ENCODE assay signal across 1 cellular context in the genomic region with DNA sequence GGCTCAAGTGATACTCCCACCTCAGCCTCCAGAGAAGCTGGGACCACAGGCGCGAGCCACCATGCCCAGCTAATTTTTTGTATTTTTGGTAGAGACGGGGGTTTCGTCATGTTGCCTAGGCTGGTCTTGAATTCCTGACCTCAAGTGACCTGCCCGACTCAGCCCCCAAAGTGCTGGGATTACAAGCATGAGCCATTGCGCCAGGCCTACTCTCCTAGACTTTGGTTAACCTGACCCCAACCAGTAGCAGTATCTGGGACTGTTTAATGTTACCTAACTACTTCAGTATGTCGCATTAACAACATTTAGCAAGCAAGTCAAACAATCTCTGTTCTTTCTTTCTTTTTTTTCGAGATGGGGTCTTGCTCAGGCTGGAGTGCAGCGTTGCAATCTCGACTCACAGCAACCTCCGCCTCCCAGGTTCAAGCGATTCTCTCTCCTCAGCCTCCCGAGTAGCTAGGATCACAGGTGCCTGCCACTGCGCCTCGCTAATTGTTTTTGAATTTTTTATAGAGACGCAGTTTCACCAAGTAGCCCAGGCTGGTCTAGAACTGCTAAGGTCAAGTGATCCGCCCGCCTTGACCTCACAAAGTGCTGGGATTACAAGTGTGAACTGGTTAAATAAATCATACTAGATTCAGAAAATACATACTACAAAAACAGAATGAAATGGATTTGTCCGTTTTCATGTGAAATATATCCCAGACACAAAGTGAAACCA.
TF ChIP-seq lines count a peak whose summit lies in the region.

No MANE protein-coding gene starts in this region.

TF ChIP-seq in HepG2, 621 proteins besides CTCF, POLR2A, EP300 and RAD21 (continued from another document):
- TF ChIP-seq, protein P1, sequence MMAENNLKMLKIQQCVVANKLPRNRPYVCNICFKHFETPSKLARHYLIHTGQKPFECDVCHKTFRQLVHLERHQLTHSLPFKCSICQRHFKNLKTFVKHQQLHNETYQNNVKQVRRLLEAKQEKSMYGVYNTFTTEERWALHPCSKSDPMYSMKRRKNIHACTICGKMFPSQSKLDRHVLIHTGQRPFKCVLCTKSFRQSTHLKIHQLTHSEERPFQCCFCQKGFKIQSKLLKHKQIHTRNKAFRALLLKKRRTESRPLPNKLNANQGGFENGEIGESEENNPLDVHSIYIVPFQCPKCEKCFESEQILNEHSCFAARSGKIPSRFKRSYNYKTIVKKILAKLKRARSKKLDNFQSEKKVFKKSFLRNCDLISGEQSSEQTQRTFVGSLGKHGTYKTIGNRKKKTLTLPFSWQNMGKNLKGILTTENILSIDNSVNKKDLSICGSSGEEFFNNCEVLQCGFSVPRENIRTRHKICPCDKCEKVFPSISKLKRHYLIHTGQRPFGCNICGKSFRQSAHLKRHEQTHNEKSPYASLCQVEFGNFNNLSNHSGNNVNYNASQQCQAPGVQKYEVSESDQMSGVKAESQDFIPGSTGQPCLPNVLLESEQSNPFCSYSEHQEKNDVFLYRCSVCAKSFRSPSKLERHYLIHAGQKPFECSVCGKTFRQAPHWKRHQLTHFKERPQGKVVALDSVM (CRISPR knock-in tag; IDR thresholded peaks at IDR 0.05): 0 out of 2 replicates have a peak, but pooled peaks have one; percentile 32
- TF ChIP-seq, protein P2, sequence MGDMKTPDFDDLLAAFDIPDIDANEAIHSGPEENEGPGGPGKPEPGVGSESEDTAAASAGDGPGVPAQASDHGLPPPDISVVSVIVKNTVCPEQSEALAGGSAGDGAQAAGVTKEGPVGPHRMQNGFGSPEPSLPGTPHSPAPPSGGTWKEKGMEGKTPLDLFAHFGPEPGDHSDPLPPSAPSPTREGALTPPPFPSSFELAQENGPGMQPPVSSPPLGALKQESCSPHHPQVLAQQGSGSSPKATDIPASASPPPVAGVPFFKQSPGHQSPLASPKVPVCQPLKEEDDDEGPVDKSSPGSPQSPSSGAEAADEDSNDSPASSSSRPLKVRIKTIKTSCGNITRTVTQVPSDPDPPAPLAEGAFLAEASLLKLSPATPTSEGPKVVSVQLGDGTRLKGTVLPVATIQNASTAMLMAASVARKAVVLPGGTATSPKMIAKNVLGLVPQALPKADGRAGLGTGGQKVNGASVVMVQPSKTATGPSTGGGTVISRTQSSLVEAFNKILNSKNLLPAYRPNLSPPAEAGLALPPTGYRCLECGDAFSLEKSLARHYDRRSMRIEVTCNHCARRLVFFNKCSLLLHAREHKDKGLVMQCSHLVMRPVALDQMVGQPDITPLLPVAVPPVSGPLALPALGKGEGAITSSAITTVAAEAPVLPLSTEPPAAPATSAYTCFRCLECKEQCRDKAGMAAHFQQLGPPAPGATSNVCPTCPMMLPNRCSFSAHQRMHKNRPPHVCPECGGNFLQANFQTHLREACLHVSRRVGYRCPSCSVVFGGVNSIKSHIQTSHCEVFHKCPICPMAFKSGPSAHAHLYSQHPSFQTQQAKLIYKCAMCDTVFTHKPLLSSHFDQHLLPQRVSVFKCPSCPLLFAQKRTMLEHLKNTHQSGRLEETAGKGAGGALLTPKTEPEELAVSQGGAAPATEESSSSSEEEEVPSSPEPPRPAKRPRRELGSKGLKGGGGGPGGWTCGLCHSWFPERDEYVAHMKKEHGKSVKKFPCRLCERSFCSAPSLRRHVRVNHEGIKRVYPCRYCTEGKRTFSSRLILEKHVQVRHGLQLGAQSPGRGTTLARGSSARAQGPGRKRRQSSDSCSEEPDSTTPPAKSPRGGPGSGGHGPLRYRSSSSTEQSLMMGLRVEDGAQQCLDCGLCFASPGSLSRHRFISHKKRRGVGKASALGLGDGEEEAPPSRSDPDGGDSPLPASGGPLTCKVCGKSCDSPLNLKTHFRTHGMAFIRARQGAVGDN (CRISPR knock-in tag; IDR thresholded peaks at IDR 0.05): 0 out of 2 replicates have a peak, but pooled peaks have one; percentile 15
- TF ChIP-seq ZMYM2 (CRISPR knock-in tag; IDR thresholded peaks at IDR 0.05) (no peak), ZNF12 (CRISPR knock-in tag; IDR thresholded peaks at IDR 0.05) (no peak), ERF (CRISPR knock-in tag; IDR thresholded peaks at IDR 0.05) (no peak), ZIK1 (CRISPR knock-in tag; IDR thresholded peaks at IDR 0.05; ENCODE audit: borderline replicate concordance, low read depth) (no peak), ZNF724P (CRISPR knock-in tag; IDR thresholded peaks at IDR 0.05; ENCODE audit: borderline replicate concordance) (no peak), STAG1 (CRISPR knock-in tag; IDR thresholded peaks at IDR 0.05) (no peak), PCBP1 (IDR thresholded peaks at IDR 0.05; ENCODE audit: borderline replicate concordance, low read depth, low read length) (no peak), ZFP62 (CRISPR knock-in tag; IDR thresholded peaks at IDR 0.05) (no peak), CCDC6 (CRISPR knock-in tag; IDR thresholded peaks at IDR 0.05) (no peak), SAP130 (CRISPR knock-in tag; IDR thresholded peaks at IDR 0.05; ENCODE audit: low read depth) (peak; percentile 21; the same call in 1 of the 2 replicates), MEF2D (CRISPR knock-in tag; IDR thresholded peaks at IDR 0.05) (no peak), ZMYM3 (CRISPR knock-in tag; IDR thresholded peaks at IDR 0.05) (no peak), NR2F6 (IDR thresholded peaks at IDR 0.05) (peak; percentile 76), NR2F6 (CRISPR knock-in tag; IDR thresholded peaks at IDR 0.05) (peak; percentile 68), SSRP1 (CRISPR knock-in tag; IDR thresholded peaks at IDR 0.05) (no peak), MTF2 (CRISPR knock-in tag; IDR thresholded peaks at IDR 0.05; ENCODE audit: borderline replicate concordance) (no peak), RARG (CRISPR knock-in tag; IDR thresholded peaks at IDR 0.05; ENCODE audit: low read depth) (no peak), AGO1 (IDR thresholded peaks at IDR 0.05; ENCODE audit: low read depth, low read length, poor library complexity, severe bottlenecking) (no peak), ZNF678 (CRISPR knock-in tag; IDR thresholded peaks at IDR 0.05) (no peak), ZNF569 (CRISPR knock-in tag; IDR thresholded peaks at IDR 0.05; ENCODE audit: borderline replicate concordance) (no peak), FOXM1 (CRISPR knock-in tag; IDR thresholded peaks at IDR 0.05) (no peak), ZNF251 (CRISPR knock-in tag; IDR thresholded peaks at IDR 0.05) (no peak), HOXA9 (CRISPR knock-in tag; IDR thresholded peaks at IDR 0.05; ENCODE audit: borderline replicate concordance) (no peak), ZNF839 (CRISPR knock-in tag; IDR thresholded peaks at IDR 0.05; ENCODE audit: borderline replicate concordance) (no peak)
- TF ChIP-seq, protein P3, sequence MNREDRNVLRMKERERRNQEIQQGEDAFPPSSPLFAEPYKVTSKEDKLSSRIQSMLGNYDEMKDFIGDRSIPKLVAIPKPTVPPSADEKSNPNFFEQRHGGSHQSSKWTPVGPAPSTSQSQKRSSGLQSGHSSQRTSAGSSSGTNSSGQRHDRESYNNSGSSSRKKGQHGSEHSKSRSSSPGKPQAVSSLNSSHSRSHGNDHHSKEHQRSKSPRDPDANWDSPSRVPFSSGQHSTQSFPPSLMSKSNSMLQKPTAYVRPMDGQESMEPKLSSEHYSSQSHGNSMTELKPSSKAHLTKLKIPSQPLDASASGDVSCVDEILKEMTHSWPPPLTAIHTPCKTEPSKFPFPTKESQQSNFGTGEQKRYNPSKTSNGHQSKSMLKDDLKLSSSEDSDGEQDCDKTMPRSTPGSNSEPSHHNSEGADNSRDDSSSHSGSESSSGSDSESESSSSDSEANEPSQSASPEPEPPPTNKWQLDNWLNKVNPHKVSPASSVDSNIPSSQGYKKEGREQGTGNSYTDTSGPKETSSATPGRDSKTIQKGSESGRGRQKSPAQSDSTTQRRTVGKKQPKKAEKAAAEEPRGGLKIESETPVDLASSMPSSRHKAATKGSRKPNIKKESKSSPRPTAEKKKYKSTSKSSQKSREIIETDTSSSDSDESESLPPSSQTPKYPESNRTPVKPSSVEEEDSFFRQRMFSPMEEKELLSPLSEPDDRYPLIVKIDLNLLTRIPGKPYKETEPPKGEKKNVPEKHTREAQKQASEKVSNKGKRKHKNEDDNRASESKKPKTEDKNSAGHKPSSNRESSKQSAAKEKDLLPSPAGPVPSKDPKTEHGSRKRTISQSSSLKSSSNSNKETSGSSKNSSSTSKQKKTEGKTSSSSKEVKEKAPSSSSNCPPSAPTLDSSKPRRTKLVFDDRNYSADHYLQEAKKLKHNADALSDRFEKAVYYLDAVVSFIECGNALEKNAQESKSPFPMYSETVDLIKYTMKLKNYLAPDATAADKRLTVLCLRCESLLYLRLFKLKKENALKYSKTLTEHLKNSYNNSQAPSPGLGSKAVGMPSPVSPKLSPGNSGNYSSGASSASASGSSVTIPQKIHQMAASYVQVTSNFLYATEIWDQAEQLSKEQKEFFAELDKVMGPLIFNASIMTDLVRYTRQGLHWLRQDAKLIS (CRISPR knock-in tag; IDR thresholded peaks at IDR 0.05): no peak
- TF ChIP-seq, protein P4, sequence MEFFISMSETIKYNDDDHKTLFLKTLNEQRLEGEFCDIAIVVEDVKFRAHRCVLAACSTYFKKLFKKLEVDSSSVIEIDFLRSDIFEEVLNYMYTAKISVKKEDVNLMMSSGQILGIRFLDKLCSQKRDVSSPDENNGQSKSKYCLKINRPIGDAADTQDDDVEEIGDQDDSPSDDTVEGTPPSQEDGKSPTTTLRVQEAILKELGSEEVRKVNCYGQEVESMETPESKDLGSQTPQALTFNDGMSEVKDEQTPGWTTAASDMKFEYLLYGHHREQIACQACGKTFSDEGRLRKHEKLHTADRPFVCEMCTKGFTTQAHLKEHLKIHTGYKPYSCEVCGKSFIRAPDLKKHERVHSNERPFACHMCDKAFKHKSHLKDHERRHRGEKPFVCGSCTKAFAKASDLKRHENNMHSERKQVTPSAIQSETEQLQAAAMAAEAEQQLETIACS (CRISPR knock-in tag; IDR thresholded peaks at IDR 0.05): no peak
- TF ChIP-seq, protein P5, sequence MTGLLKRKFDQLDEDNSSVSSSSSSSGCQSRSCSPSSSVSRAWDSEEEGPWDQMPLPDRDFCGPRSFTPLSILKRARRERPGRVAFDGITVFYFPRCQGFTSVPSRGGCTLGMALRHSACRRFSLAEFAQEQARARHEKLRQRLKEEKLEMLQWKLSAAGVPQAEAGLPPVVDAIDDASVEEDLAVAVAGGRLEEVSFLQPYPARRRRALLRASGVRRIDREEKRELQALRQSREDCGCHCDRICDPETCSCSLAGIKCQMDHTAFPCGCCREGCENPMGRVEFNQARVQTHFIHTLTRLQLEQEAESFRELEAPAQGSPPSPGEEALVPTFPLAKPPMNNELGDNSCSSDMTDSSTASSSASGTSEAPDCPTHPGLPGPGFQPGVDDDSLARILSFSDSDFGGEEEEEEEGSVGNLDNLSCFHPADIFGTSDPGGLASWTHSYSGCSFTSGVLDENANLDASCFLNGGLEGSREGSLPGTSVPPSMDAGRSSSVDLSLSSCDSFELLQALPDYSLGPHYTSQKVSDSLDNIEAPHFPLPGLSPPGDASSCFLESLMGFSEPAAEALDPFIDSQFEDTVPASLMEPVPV (CRISPR knock-in tag; IDR thresholded peaks at IDR 0.05): no peak
- TF ChIP-seq, protein P6, sequence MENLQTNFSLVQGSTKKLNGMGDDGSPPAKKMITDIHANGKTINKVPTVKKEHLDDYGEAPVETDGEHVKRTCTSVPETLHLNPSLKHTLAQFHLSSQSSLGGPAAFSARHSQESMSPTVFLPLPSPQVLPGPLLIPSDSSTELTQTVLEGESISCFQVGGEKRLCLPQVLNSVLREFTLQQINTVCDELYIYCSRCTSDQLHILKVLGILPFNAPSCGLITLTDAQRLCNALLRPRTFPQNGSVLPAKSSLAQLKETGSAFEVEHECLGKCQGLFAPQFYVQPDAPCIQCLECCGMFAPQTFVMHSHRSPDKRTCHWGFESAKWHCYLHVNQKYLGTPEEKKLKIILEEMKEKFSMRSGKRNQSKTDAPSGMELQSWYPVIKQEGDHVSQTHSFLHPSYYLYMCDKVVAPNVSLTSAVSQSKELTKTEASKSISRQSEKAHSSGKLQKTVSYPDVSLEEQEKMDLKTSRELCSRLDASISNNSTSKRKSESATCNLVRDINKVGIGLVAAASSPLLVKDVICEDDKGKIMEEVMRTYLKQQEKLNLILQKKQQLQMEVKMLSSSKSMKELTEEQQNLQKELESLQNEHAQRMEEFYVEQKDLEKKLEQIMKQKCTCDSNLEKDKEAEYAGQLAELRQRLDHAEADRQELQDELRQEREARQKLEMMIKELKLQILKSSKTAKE (CRISPR knock-in tag; IDR thresholded peaks at IDR 0.05; ENCODE audit: borderline replicate concordance): peak; percentile 64; the same call in 1 of the 2 replicates
- TF ChIP-seq, protein P7, sequence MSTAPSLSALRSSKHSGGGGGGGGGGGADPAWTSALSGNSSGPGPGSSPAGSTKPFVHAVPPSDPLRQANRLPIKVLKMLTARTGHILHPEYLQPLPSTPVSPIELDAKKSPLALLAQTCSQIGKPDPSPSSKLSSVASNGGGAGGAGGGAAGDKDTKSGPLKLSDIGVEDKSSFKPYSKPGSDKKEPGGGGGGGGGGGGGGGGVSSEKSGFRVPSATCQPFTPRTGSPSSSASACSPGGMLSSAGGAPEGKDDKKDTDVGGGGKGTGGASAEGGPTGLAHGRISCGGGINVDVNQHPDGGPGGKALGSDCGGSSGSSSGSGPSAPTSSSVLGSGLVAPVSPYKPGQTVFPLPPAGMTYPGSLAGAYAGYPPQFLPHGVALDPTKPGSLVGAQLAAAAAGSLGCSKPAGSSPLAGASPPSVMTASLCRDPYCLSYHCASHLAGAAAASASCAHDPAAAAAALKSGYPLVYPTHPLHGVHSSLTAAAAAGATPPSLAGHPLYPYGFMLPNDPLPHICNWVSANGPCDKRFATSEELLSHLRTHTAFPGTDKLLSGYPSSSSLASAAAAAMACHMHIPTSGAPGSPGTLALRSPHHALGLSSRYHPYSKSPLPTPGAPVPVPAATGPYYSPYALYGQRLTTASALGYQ (CRISPR knock-in tag; IDR thresholded peaks at IDR 0.05): no peak
- TF ChIP-seq, protein P8, sequence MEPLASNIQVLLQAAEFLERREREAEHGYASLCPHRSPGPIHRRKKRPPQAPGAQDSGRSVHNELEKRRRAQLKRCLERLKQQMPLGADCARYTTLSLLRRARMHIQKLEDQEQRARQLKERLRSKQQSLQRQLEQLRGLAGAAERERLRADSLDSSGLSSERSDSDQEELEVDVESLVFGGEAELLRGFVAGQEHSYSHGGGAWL (CRISPR knock-in tag; IDR thresholded peaks at IDR 0.05): no peak
